In genomic region chr11:19245351-19245750, GRCh38 we compare ENCODE assay signal across 19 cellular contexts. TPM values are rescaled to one million over a fixed set of nuclear protein-coding genes. Genes with fewer than 3 reads are reported as not detected.
DNase-seq lines count a peak whose midpoint lies in the region; ATAC-seq and TF ChIP-seq lines count a peak whose summit lies in the region.
"Had no signal": no experiment of that assay in that cellular context is flagged by ENCODE, and none has a peak within 500 bp of the region (broad histone marks: within the 10 kb centered on the region; RNA-seq: fewer than 3 reads in every experiment).

No MANE protein-coding gene starts in this region.

- H4K91ac ChIP-seq in trophoblast cell (ENCODE audit: low read depth, low read length): no peak overlapping the region

- peaks cover 13% of the 10 kb centered on the region for H3K79me2 ChIP-seq in PC-3 (ENCODE audit: low read length)
- H3K79me2 ChIP-seq in trophoblast cell (ENCODE audit: control insufficient read depth, insufficient read depth, low read length, poor library complexity): peaks cover 13% of the 10 kb centered on the region

- H3K27ac ChIP-seq in PC-3 (ENCODE audit: low read length): no peak overlapping the region
- peak overlapping the region; percentile 80 for H3K27ac ChIP-seq in RWPE2 (ENCODE audit: poor library complexity, severe bottlenecking)
- peak overlapping the region; percentile 6 for H3K27ac ChIP-seq in trophoblast cell (ENCODE audit: low read depth, low read length)
- no peak overlapping the region for H3K27ac ChIP-seq in sigmoid colon

- H2BK12ac ChIP-seq in trophoblast cell (ENCODE audit: low read length): no peak overlapping the region

- intact Hi-C loops in PC-3 (cut with micrococcal nuclease) (loop anchor here (10.0 kb wide), 1 partner anchor 499 kb away; no protein-coding TSS in a partner anchor), sigmoid colon (cut with DNase I) (no loop called here)

- peaks cover 9% of the 10 kb centered on the region for H3F3A ChIP-seq in PC-3 (ENCODE audit: low read length, unreplicated experiment)

- no peak overlapping the region for H4K8ac ChIP-seq in trophoblast cell (ENCODE audit: low read depth, low read length)

- H3K9ac ChIP-seq in PC-3 (ENCODE audit: low read length) (no peak overlapping the region), trophoblast cell (ENCODE audit: low read length) (no peak overlapping the region)

- no peak overlapping the region for H3K23ac ChIP-seq in trophoblast cell (ENCODE audit: low read length)

- H2AK5ac ChIP-seq in trophoblast cell (ENCODE audit: low read length): no peak overlapping the region

- DNase-seq in PC-3: peak; percentile 5
- no peak for DNase-seq in RWPE2 (ENCODE audit: low spot score)
- peak; percentile 70 to 99 for DNase-seq in trophoblast cell
- DNase-seq in sigmoid colon: no peak
- no peak for DNase-seq in GM10266 (ENCODE audit: extremely low spot score)
- no peak for DNase-seq in dermis blood vessel endothelial cell
- DNase-seq: C1 segment of cervical spinal cord; CD4-positive, alpha-beta memory T cell; COR-L47; DMS153; DND-41; GOT3; HFFc6 had no signal

- no peak for TF ChIP-seq CTCF in PC-3 (conservative IDR thresholded peaks at IDR 0.05; ENCODE audit: low read depth, low read length)
- TF ChIP-seq CTCF in RWPE2 (IDR thresholded peaks at IDR 0.05; ENCODE audit: poor library complexity, severe bottlenecking): no peak
- TF ChIP-seq CTCF in sigmoid colon (IDR thresholded peaks at IDR 0.05): no peak
- no peak for TF ChIP-seq CTCF in GM10266 (IDR thresholded peaks at IDR 0.05; ENCODE audit: control insufficient read depth, insufficient read depth, low read depth, missing control alignments)

- H2BK5ac ChIP-seq in trophoblast cell (ENCODE audit: low read depth, low read length, poor library complexity): no peak overlapping the region

- POLR2A ChIA-PET in PC-3 (lab: Charles Lee; ENCODE audit: unreplicated experiment): no interaction called here

- no peak for ATAC-seq in PC-3
- ATAC-seq in RWPE2 (ENCODE audit: low read depth): no peak
- no peak for ATAC-seq in GM21619 (IDR thresholded peaks at IDR 0.05; ENCODE audit: unreplicated experiment)
- ATAC-seq: GM12878 had no signal

- no peaks in the 10 kb centered on the region for H3K27me3 ChIP-seq in PC-3 (ENCODE audit: low read length)
- no peaks in the 10 kb centered on the region for H3K27me3 ChIP-seq in RWPE2 (ENCODE audit: insufficient read depth, poor library complexity, severe bottlenecking)
- H3K27me3 ChIP-seq in trophoblast cell (ENCODE audit: insufficient read depth, low read length): no peaks in the 10 kb centered on the region
- peaks cover 17 to 49% (median 29%) of the 10 kb centered on the region in 3 donors for H3K27me3 ChIP-seq in sigmoid colon

- H3K18ac ChIP-seq in trophoblast cell (ENCODE audit: low read length): no peak overlapping the region

- H3K4me2 ChIP-seq in PC-3 (ENCODE audit: low read length) (no peak overlapping the region), trophoblast cell (ENCODE audit: low read length) (no peak overlapping the region)

- no peak overlapping the region for H2BK120ac ChIP-seq in trophoblast cell (ENCODE audit: insufficient read depth, low read length, poor library complexity)

- H3K9me3 ChIP-seq in PC-3 (ENCODE audit: low read length) (no peaks in the 10 kb centered on the region), RWPE2 (ENCODE audit: severe bottlenecking) (no peaks in the 10 kb centered on the region), trophoblast cell (ENCODE audit: insufficient read depth, low read depth, low read length) (no peaks in the 10 kb centered on the region), sigmoid colon (no peaks in the 10 kb centered on the region)

- TF ChIP-seq EP300 in sigmoid colon (IDR thresholded peaks at IDR 0.05): no peak

- no peak for TF ChIP-seq POLR2A in sigmoid colon (IDR thresholded peaks at IDR 0.05)

- CTCF ChIA-PET in PC-3 (lab: Charles Lee): interaction anchor here (0.6 kb wide), 1 partner anchor 166 kb away, joined by 3 read pairs; no protein-coding TSS in a partner anchor

- no peaks in the 10 kb centered on the region for H3K9me2 ChIP-seq in PC-3 (replicated peaks; ENCODE audit: low read length)

- H3K4ac ChIP-seq in trophoblast cell (ENCODE audit: low read depth, low read length): no peak overlapping the region

- no peaks in the 10 kb centered on the region for H4K20me1 ChIP-seq in PC-3 (ENCODE audit: low read length)

- H3K14ac ChIP-seq in trophoblast cell (ENCODE audit: low read length): no peak overlapping the region

- H3K36me3 ChIP-seq in PC-3 (ENCODE audit: low read depth, low read length) (no peaks in the 10 kb centered on the region), RWPE2 (ENCODE audit: low read depth) (no peaks in the 10 kb centered on the region), trophoblast cell (ENCODE audit: control insufficient read depth in 1 of 2, insufficient read depth in 2 of 2, low read length in 2 of 2) (no peaks in the 10 kb centered on the region), sigmoid colon (no peaks in the 10 kb centered on the region)
- H3K36me3 ChIP-seq: HAP-1 had no signal

- no peak overlapping the region for H2AFZ ChIP-seq in PC-3 (ENCODE audit: low read length)
- H2AFZ ChIP-seq in trophoblast cell (ENCODE audit: insufficient read depth, low read length, poor library complexity): no peak overlapping the region

- no TSS peak for BruUV-seq in PC-3 (replicated peaks; lab: Mats Ljungman, UMichigan)

- peaks cover 22% of the 10 kb centered on the region for H3K79me1 ChIP-seq in trophoblast cell (ENCODE audit: low read length)

- H4K12ac ChIP-seq in trophoblast cell (ENCODE audit: low read depth, low read length): no peak overlapping the region

- WGBS in trophoblast cell (ENCODE audit: extremely low coverage, insufficient coverage, insufficient read length): no CpG with 5 or more reads among the region's 5 CpGs
- 43 to 74% methylated on average over 5 of the region's 5 CpGs for WGBS in sigmoid colon, 2 donors

- H3K4me1 ChIP-seq in PC-3 (ENCODE audit: insufficient read depth, low read length): peaks cover 36% of the 10 kb centered on the region
- peaks cover 24% of the 10 kb centered on the region for H3K4me1 ChIP-seq in RWPE2 (ENCODE audit: insufficient read depth, poor library complexity, severe bottlenecking)
- peaks cover 18 to 19% of the 10 kb centered on the region in 2 experiments for H3K4me1 ChIP-seq in trophoblast cell (ENCODE audit: control insufficient read depth in 1 of 2, insufficient read depth in 2 of 2, low read length in 2 of 2)
- H3K4me1 ChIP-seq in sigmoid colon: peaks cover 0 to 25% (median 22%) of the 10 kb centered on the region in 4 donors
- H3K4me1 ChIP-seq: HAP-1 had no signal

- H3K4me3 ChIP-seq in PC-3 (ENCODE audit: low read length) (no peak overlapping the region), RWPE2 (ENCODE audit: severe bottlenecking) (no peak overlapping the region), trophoblast cell (ENCODE audit: low read depth, low read length) (no peak overlapping the region), sigmoid colon (no peak overlapping the region)
- H3K4me3 ChIP-seq: GM12878, HAP-1 had no signal

RNA-seq across cellular contexts. Expression of gene E2F8, which starts 4.6 kb away (rescaled TPM):
- 11.9 and 12.3 TPM in 2 replicates for total RNA-seq in PC-3 (2014; rRNA removed)
- polyA plus RNA-seq in trophoblast cell (2013): 43.8 and 48.2 TPM in 2 replicates
- 1 to 10 TPM in 1 of 4 donors, under 1 TPM in 2, not detected in 1; 0.16 to 1.2 (median 0.83) TPM for total RNA-seq in sigmoid colon
- 1 to 10 TPM in 2 of 3 donors, under 1 TPM in 1; 0.60 to 4.0 (median 1.6) TPM for polyA plus RNA-seq in sigmoid colon
- total RNA-seq in dermis blood vessel endothelial cell: 1.0 and 3.4 TPM in 2 replicates
- total RNA-seq: CD4-positive, alpha-beta memory T cell had no signal
- polyA plus RNA-seq: CD4-positive, alpha-beta memory T cell had no signal

RNA-seq across cellular contexts. Expression of gene CSRP3, which starts 43.6 kb away (rescaled TPM):
- total RNA-seq in PC-3 (2014; rRNA removed) (not detected in 2 replicates), sigmoid colon (not detected), dermis blood vessel endothelial cell (not detected in 2 replicates)
- polyA plus RNA-seq in trophoblast cell (2013): not detected in 2 replicates
- 1 to 10 TPM in 2 of 3 donors, under 1 TPM in 1; 0.66 to 1.2 (median 1.2) TPM for polyA plus RNA-seq in sigmoid colon
- total RNA-seq: A172; A673; CD4-positive, alpha-beta memory T cell; GM12878; HFFc6 had no signal
- polyA plus RNA-seq: BJ; CD4-positive, alpha-beta memory T cell; GM12878 had no signal

Comparison
In these comparisons a context has a peak if more than half of its experiments do, and no peak if none do; other contexts are left out.
1. DNase-seq: peak in PC-3 (single experiment) and trophoblast cell (2 of 2); none in RWPE2 (single experiment), sigmoid colon (single experiment), GM10266 (single experiment) and dermis blood vessel endothelial cell (single experiment).
2. H3K27ac ChIP-seq: peak in RWPE2 (single experiment) and trophoblast cell (single experiment); none in PC-3 (single experiment) and sigmoid colon (0 of 4).